In genomic region chr1:1847501-1848289, GRCh38 we compare ENCODE assay signal across 10 cellular contexts. TPM values are rescaled to one million over a fixed set of nuclear protein-coding genes. Genes with fewer than 3 reads are reported as not detected.
DNase-seq lines count a peak whose midpoint lies in the region; ATAC-seq, FAIRE-seq and TF ChIP-seq lines count a peak whose summit lies in the region.
"Had no signal": no experiment of that assay in that cellular context is flagged by ENCODE, and none has a peak within 500 bp of the region (broad histone marks: within the 10 kb centered on the region; RNA-seq: fewer than 3 reads in every experiment).

No MANE protein-coding gene starts in this region.

- no peaks in the 10 kb centered on the region for H3K27me3 ChIP-seq in Peyer's patch

- H3K4me3 Mint-ChIP-seq in stimulated activated effector memory CD8-positive, alpha-beta T cell treated with anti-CD3 and anti-CD28 coated beads, Interleukin-12 subunit alpha, Interleukin-12 subunit beta, amount 100 ng/mL, for 72 hours = no peak overlapping the region

- H3K36me3 ChIP-seq in Peyer's patch = no peaks in the 10 kb centered on the region

- H3K4me1 Mint-ChIP-seq in stimulated activated effector memory CD8-positive, alpha-beta T cell treated with anti-CD3 and anti-CD28 coated beads, Interleukin-12 subunit alpha, Interleukin-12 subunit beta, amount 100 ng/mL, for 72 hours = peaks cover 64% of the 10 kb centered on the region

- H3K27ac ChIP-seq in Peyer's patch = peak overlapping the region; percentile 21 to 60 (median 44)

- intact Hi-C loops in left ventricle myocardium superior (cut with micrococcal nuclease) = no loop called here

- no peaks in the 10 kb centered on the region for H3K9me3 Mint-ChIP-seq in stimulated activated effector memory CD8-positive, alpha-beta T cell treated with anti-CD3 and anti-CD28 coated beads, Interleukin-12 subunit alpha, Interleukin-12 subunit beta, amount 100 ng/mL, for 72 hours

- H3K9me3 ChIP-seq in Peyer's patch = no peaks in the 10 kb centered on the region

- H3K27ac Mint-ChIP-seq in stimulated activated effector memory CD8-positive, alpha-beta T cell treated with anti-CD3 and anti-CD28 coated beads, Interleukin-12 subunit alpha, Interleukin-12 subunit beta, amount 100 ng/mL, for 72 hours = peak overlapping the region; percentile 61

- DNase-seq in GM19239 (ENCODE audit: insufficient read length, low spot score) (no peak), Peyer's patch (peak in 2 of 3 donors; percentile 44 to 54), left ventricle myocardium superior (no peak), NCI-H69 (lab: John Stamatoyannopoulos, UW) (no peak)
- DNase-seq in stimulated activated effector memory CD8-positive, alpha-beta T cell treated with anti-CD3 and anti-CD28 coated beads, Interleukin-12 subunit alpha, Interleukin-12 subunit beta, amount 100 ng/mL, for 72 hours (ENCODE audit: low spot score in 2 of 2) = no peak
- DNase-seq in stimulated activated CD4-positive, alpha-beta T cell treated with anti-CD3 and anti-CD28 coated beads, Interleukin-15, amount 100 ng/mL, for 24 hours = no peak
- DNase-seq: occipital lobe had no signal

- ATAC-seq in left ventricle myocardium superior = peak; percentile 25
- ATAC-seq in stimulated activated effector memory CD8-positive, alpha-beta T cell treated with anti-CD3 and anti-CD28 coated beads, Interleukin-12 subunit alpha, Interleukin-12 subunit beta, amount 100 ng/mL, for 72 hours = no peak
- ATAC-seq in GM18870 (IDR thresholded peaks at IDR 0.05; ENCODE audit: unreplicated experiment) = no peak
- ATAC-seq in GM18873 (IDR thresholded peaks at IDR 0.05; ENCODE audit: low FRiP score, unreplicated experiment) = no peak

- peaks cover 3 to 30% (median 10%) of the 10 kb centered on the region in 4 donors for H3K4me1 ChIP-seq in Peyer's patch

- no peak for TF ChIP-seq POLR2A in Peyer's patch (IDR thresholded peaks at IDR 0.05)

- peaks cover 78% of the 10 kb centered on the region for H3K36me3 Mint-ChIP-seq in stimulated activated effector memory CD8-positive, alpha-beta T cell treated with anti-CD3 and anti-CD28 coated beads, Interleukin-12 subunit alpha, Interleukin-12 subunit beta, amount 100 ng/mL, for 72 hours

- H3K4me3 ChIP-seq in Peyer's patch = no peak overlapping the region

- TF ChIP-seq CTCF in Peyer's patch (IDR thresholded peaks at IDR 0.05) = no peak

- FAIRE-seq in GM19239 (lab: Jason Lieb, UNC) = peak; percentile 82
- FAIRE-seq: HTR-8/SVneo had no signal

RNA-seq across cellular contexts. Expression of gene GNB1, which starts 43.2 kb away (rescaled TPM):
- total RNA-seq in Peyer's patch = 100 to 1,000 TPM; 112 to 266 (median 236) TPM
- 172 TPM for total RNA-seq in left ventricle myocardium superior

Comparison
In these comparisons a context has a peak if more than half of its experiments do, and no peak if none do; other contexts are left out.
1. DNase-seq: peak in Peyer's patch (2 of 3); none in GM19239 (single experiment), left ventricle myocardium superior (single experiment), stimulated activated effector memory CD8-positive, alpha-beta T cell treated with anti-CD3 and anti-CD28 coated beads, Interleukin-12 subunit alpha, Interleukin-12 subunit beta, amount 100 ng/mL, for 72 hours (0 of 2), NCI-H69 (single experiment) and stimulated activated CD4-positive, alpha-beta T cell treated with anti-CD3 and anti-CD28 coated beads, Interleukin-15, amount 100 ng/mL, for 24 hours (single experiment).